ENCODE assay signal across 21 cellular contexts in genomic region chr10:116208999-116209398, GRCh38.
DNase-seq lines count a peak whose midpoint lies in the region; FAIRE-seq and TF ChIP-seq lines count a peak whose summit lies in the region.
"Had no signal": no experiment of that assay in that cellular context is flagged by ENCODE, and none has a peak within 500 bp of the region (broad histone marks: within the 10 kb centered on the region; RNA-seq: fewer than 3 reads in every experiment).

No MANE protein-coding gene starts in this region.

- H3K4me3 ChIP-seq in Jurkat, Clone E6-1 (ENCODE audit: low read length), result peak overlapping the region; percentile 25
- peak overlapping the region; percentile 36 for H3K4me3 ChIP-seq in neural cell (ENCODE audit: low read length)
- H3K4me3 ChIP-seq: GM12878, GM23338 had no signal

- H3K27ac Mint-ChIP-seq in glutamatergic neuron (ENCODE audit: unreplicated experiment) (peak overlapping the region; percentile 56), progenitor cell of endocrine pancreas (peak overlapping the region; percentile 40)
- H3K27ac Mint-ChIP-seq: CD14-positive monocyte; CD4-positive, alpha-beta memory T cell; GM23338; IgD-negative memory B cell had no signal

- H3K9ac ChIP-seq in neural cell (ENCODE audit: low read length), result no peak overlapping the region
- H3K9ac ChIP-seq: KMS-11 had no signal

- H3F3A ChIP-seq in neural cell (ENCODE audit: insufficient read depth, low read length, poor library complexity, severe bottlenecking), result no peaks in the 10 kb centered on the region

- H3K4me3 Mint-ChIP-seq in glutamatergic neuron (ENCODE audit: unreplicated experiment) (no peak overlapping the region), progenitor cell of endocrine pancreas (ENCODE audit: low read depth) (no peak overlapping the region)
- H3K4me3 Mint-ChIP-seq: CD14-positive monocyte; CD4-positive, alpha-beta memory T cell; GM23338; IgD-negative memory B cell had no signal

- H3K4me2 ChIP-seq in neural cell (ENCODE audit: low read length), result peak overlapping the region; percentile 38
- H3K4me2 ChIP-seq: GM23338, KMS-11 had no signal

- peak; percentile 28 for TF ChIP-seq RAD21 in neural cell (conservative IDR thresholded peaks at IDR 0.05)

- no peak for FAIRE-seq in GM12891 (lab: Jason Lieb, UNC)
- FAIRE-seq: GM12878, H54, HepG2 had no signal

- TF ChIP-seq POLR2A in GM12891 (IDR thresholded peaks at IDR 0.05; ENCODE audit: low read depth, low read length), result no peak

- H3K9me3 ChIP-seq in neural cell (ENCODE audit: low read length), result no peaks in the 10 kb centered on the region
- H3K9me3 ChIP-seq: BE2C had no signal

- H3K4me1 Mint-ChIP-seq in glutamatergic neuron (ENCODE audit: low read depth, unreplicated experiment) (peaks cover 53% of the 10 kb centered on the region), progenitor cell of endocrine pancreas (ENCODE audit: low read depth) (peaks cover 7% of the 10 kb centered on the region)
- H3K4me1 Mint-ChIP-seq: CD4-positive, alpha-beta memory T cell; IgD-negative memory B cell had no signal

- H3K9me2 ChIP-seq in neural cell (ENCODE audit: insufficient read depth, low read length), result no peaks in the 10 kb centered on the region

- peak; percentile 97 for DNase-seq in Jurkat, Clone E6-1 (ENCODE audit: low read depth, low spot score)
- DNase-seq in glutamatergic neuron, result no peak
- DNase-seq in progenitor cell of endocrine pancreas (ENCODE audit: low spot score, unreplicated experiment), result no peak
- DNase-seq in HK-2 (ENCODE audit: unreplicated experiment), result no peak
- DNase-seq in GM10248 (ENCODE audit: extremely low spot score), result no peak
- no peak for DNase-seq in NCI-H1417 treated with DMSO at 0.1 percent for 48 hours (lab: John Stamatoyannopoulos, UW)
- DNase-seq in GM12891 (ENCODE audit: insufficient read length, low spot score), result no peak
- DNase-seq: BE2C; CD4-positive, alpha-beta memory T cell; DMS153; DMS79 treated with DMSO at 0.1 percent for 48 hours; GF-D8; HCEC 1CT had no signal

- H3K27me3 Mint-ChIP-seq in glutamatergic neuron (ENCODE audit: unreplicated experiment) (peaks cover 2% of the 10 kb centered on the region), progenitor cell of endocrine pancreas (no peaks in the 10 kb centered on the region)
- H3K27me3 Mint-ChIP-seq: CD4-positive, alpha-beta memory T cell; IgD-negative memory B cell had no signal

- no peaks in the 10 kb centered on the region for H3K36me3 ChIP-seq in neural cell (ENCODE audit: insufficient read depth, low read length)
- H3K36me3 ChIP-seq: BE2C had no signal

- H4K20me1 ChIP-seq in neural cell (ENCODE audit: insufficient read depth), result no peaks in the 10 kb centered on the region

- H3K9me3 Mint-ChIP-seq in glutamatergic neuron (ENCODE audit: unreplicated experiment) (peaks cover 9% of the 10 kb centered on the region), progenitor cell of endocrine pancreas (ENCODE audit: low read depth) (no peaks in the 10 kb centered on the region)
- H3K9me3 Mint-ChIP-seq: CD4-positive, alpha-beta memory T cell; GM23338; IgD-negative memory B cell had no signal

- H3K27me3 ChIP-seq in neural cell (ENCODE audit: insufficient read depth, low read depth, low read length), result no peaks in the 10 kb centered on the region
- H3K27me3 ChIP-seq: BE2C had no signal

- CTCF ChIA-PET in GM10248 (lab: Yijun Ruan, JAX), result no interaction called here

- TF ChIP-seq EP300 in neural cell (conservative IDR thresholded peaks at IDR 0.05; ENCODE audit: poor library complexity, severe bottlenecking), result peak; percentile 83

- no peaks in the 10 kb centered on the region for H3K79me2 ChIP-seq in neural cell (replicated peaks; ENCODE audit: insufficient read depth, low read length)

- H3K36me3 Mint-ChIP-seq in glutamatergic neuron (ENCODE audit: unreplicated experiment) (no peaks in the 10 kb centered on the region), progenitor cell of endocrine pancreas (ENCODE audit: insufficient read depth) (no peaks in the 10 kb centered on the region)
- H3K36me3 Mint-ChIP-seq: CD14-positive monocyte; CD4-positive, alpha-beta memory T cell; IgD-negative memory B cell had no signal

- H3K27ac ChIP-seq in neural cell (ENCODE audit: low read length), result no peak overlapping the region
- H3K27ac ChIP-seq: KMS-11 had no signal

- TF ChIP-seq CTCF in glutamatergic neuron (IDR thresholded peaks at IDR 0.05; ENCODE audit: partially characterized antibody, unreplicated experiment) (no peak), neural cell (IDR thresholded peaks at IDR 0.05; ENCODE audit: poor library complexity, severe bottlenecking) (no peak), progenitor cell of endocrine pancreas (IDR thresholded peaks at IDR 0.05; ENCODE audit: unreplicated experiment) (no peak), GM10248 (IDR thresholded peaks at IDR 0.05; ENCODE audit: control extremely low read depth, extremely low read depth, low read depth, missing control alignments) (no peak)

- POLR2A ChIA-PET in GM10248 (lab: Yijun Ruan, JAX), result no interaction called here

- no peak overlapping the region for H2AFZ ChIP-seq in neural cell (ENCODE audit: low read depth, low read length)
- H2AFZ ChIP-seq: GM23338 had no signal

TF ChIP-seq in neural cell, 6 proteins besides CTCF, POLR2A, EP300 and RAD21:
- TF ChIP-seq MXI1 (conservative IDR thresholded peaks at IDR 0.05; ENCODE audit: poor library complexity, severe bottlenecking), result peak; percentile 41
- peak; percentile 23 for TF ChIP-seq SMC3 (conservative IDR thresholded peaks at IDR 0.05; ENCODE audit: poor library complexity)
- TF ChIP-seq REST (IDR thresholded peaks at IDR 0.05; ENCODE audit: borderline replicate concordance), result peak; percentile 58
- TF ChIP-seq POLR2AphosphoS5 (IDR thresholded peaks at IDR 0.05), result peak; percentile 81
- no peak for TF ChIP-seq TAF1 (IDR thresholded peaks at IDR 0.05; ENCODE audit: low read depth)
- no peak for TF ChIP-seq EZH2 (IDR thresholded peaks at IDR 0.05; ENCODE audit: borderline replicate concordance, insufficient read depth, low read length, poor library complexity, severe bottlenecking)

TF ChIP-seq in GM12891, 5 proteins besides CTCF, POLR2A, EP300 and RAD21:
- no peak for TF ChIP-seq TAF1 (IDR thresholded peaks at IDR 0.05; ENCODE audit: low read depth, low read length)
- no peak for TF ChIP-seq SPI1 (IDR thresholded peaks at IDR 0.05; ENCODE audit: low read depth, low read length)
- no peak for TF ChIP-seq POU2F2 (IDR thresholded peaks at IDR 0.05; ENCODE audit: low read depth, low read length)
TF ChIP-seq in GM12891: peak in this region for 0.
